Comparison of ENCODE assay signal across 1 cellular context in the genomic region with DNA sequence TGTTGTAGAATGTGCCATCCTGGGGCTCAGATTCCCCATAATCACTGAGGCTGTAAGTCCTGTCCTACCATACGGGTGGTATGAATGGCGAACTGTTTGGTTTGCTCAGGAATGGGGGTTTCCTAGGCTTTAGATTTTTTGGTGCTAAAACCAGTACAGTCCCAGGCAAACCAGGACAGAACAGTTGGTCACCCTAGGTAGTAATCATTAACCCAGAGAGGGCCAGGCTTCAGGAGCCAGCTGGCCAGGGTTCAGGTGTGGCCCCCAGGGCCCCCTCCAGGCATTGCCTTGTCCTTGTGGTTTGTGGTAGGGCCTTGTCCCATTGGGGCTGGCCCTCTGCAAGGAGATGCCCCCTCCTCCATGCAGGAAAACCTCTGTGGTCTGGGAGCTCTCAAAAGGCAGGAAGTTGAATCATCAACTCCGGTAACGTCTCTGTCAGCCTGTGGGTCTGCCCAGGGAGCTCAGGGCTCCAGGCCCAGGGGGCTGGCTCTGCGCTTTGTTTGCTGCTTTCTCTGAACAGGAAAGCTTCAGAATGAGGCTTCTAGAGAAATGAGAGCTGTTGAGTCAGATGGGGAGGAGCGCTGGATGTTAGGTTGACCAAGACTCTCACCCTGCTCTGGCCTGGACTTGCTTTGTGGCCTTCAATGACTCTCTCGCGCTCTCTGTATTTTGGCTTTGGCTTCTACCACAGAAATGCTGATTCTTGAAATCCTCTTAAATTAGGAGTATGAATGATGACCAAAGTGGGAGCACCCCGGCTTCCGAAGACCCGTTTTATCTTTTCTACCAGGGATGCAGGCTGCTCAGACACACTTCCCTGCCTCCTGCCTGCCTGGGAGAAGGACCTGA.
TF ChIP-seq lines count a peak whose summit lies in the region.

No MANE protein-coding gene starts in this region.

TF ChIP-seq in endothelial cell of umbilical vein, 7 proteins besides CTCF, POLR2A, EP300 and RAD21 (continued from another document):
- TF ChIP-seq EZH2 (IDR thresholded peaks at IDR 0.05; ENCODE audit: borderline replicate concordance, low read depth, low read length, severe bottlenecking): no peak
- TF ChIP-seq POLR2AphosphoS5 (IDR thresholded peaks at IDR 0.05; ENCODE audit: insufficient read depth, low read depth, low read length): peak; percentile 88
- peak; percentile 76 for TF ChIP-seq JUN (IDR thresholded peaks at IDR 0.05; ENCODE audit: borderline replicate concordance, insufficient read depth, insufficient read length, low read depth)
TF ChIP-seq in endothelial cell of umbilical vein: peak in this region for 3.
